15 cellular contexts compared by ENCODE assay signal in genomic region chr16:74721716-74722115, GRCh38. TPM values are rescaled to one million over a fixed set of nuclear protein-coding genes. Genes with fewer than 3 reads are reported as not detected.
DNase-seq lines count a peak whose midpoint lies in the region; ATAC-seq, FAIRE-seq and TF ChIP-seq lines count a peak whose summit lies in the region.
"Had no signal": no experiment of that assay in that cellular context is flagged by ENCODE, and none has a peak within 500 bp of the region (broad histone marks: within the 10 kb centered on the region; RNA-seq: fewer than 3 reads in every experiment).

No MANE protein-coding gene starts in this region.

- H3K36me3 ChIP-seq in HepG2 (replicated peaks in 1 of 2; ENCODE audit: control insufficient read depth in 1 of 2, insufficient read depth in 2 of 2, low read length in 2 of 2): no peaks in the 10 kb centered on the region
- H3K36me3 ChIP-seq in spleen: no peaks in the 10 kb centered on the region

- in situ Hi-C loops in HepG2 (cut with HindIII; ENCODE audit: extremely low pct_ligation_motif_present, low pct_unique_long_range_greater_than_20kb): no loop called here

- BruUV-seq in HepG2 (replicated peaks; lab: Mats Ljungman, UMichigan): no TSS peak

- CTCF ChIA-PET in HepG2 (lab: Yijun Ruan, JAX; ENCODE audit: low intra/inter-chr PET ratio, low total read pairs): no interaction called here

- no peak overlapping the region for H3K9ac ChIP-seq in HepG2 (ENCODE audit: insufficient read depth, low read depth, low read length)
- H3K9ac ChIP-seq: GM23248 had no signal

- H3K4me2 ChIP-seq in HepG2 (ENCODE audit: low read depth, low read length): no peak overlapping the region
- H3K4me2 ChIP-seq: A549 had no signal

- H3K27ac Mint-ChIP-seq in CD14-positive monocyte: peak overlapping the region in 1 of 7 donors; percentile 6
- H3K27ac Mint-ChIP-seq: CD4-positive, CD25-positive, alpha-beta regulatory T cell had no signal

- H3K9me3 ChIP-seq in HepG2 (ENCODE audit: low read length) (peaks cover 3% of the 10 kb centered on the region), spleen (peaks cover under 1 to 5% (median 2%) of the 10 kb centered on the region in 8 donors)

- H3K27ac ChIP-seq in HepG2 (ENCODE audit: extremely low read length, insufficient read depth, low read length) (no peak overlapping the region), spleen (no peak overlapping the region), foreskin keratinocyte (no peak overlapping the region)
- H3K27ac ChIP-seq: A549, GM23248 had no signal

- H3K4me1 Mint-ChIP-seq in CD14-positive monocyte: peaks cover 14% of the 10 kb centered on the region
- H3K4me1 Mint-ChIP-seq: CD4-positive, CD25-positive, alpha-beta regulatory T cell had no signal

- no peak for FAIRE-seq in HepG2 (lab: Jason Lieb, UNC)
- FAIRE-seq: A549, H54 had no signal

- H2AFZ ChIP-seq in HepG2 (ENCODE audit: low read length): no peak overlapping the region
- H2AFZ ChIP-seq: GM23248 had no signal

- H3K27me3 Mint-ChIP-seq in CD14-positive monocyte (ENCODE audit: low read depth in 3 of 3): peaks cover 2 to 5% (median 4%) of the 10 kb centered on the region in 3 donors

- TF ChIP-seq EP300 in HepG2 (IDR thresholded peaks at IDR 0.05; ENCODE audit: low read depth in 2 of 2, low read length in 2 of 2) (no peak), HepG2 (CRISPR knock-in tag; IDR thresholded peaks at IDR 0.05; ENCODE audit: borderline replicate concordance) (no peak)

- WGBS in HepG2 (ENCODE audit: low lambda C conversion rate): 46% methylated on average over 11 of the region's 11 CpGs
- WGBS in spleen, 5 donors: 69 to 80% (median 71%) methylated on average over 11 of the region's 11 CpGs

- DNase-seq in CD14-positive monocyte (ENCODE audit: low spot score): peak; percentile 21
- peak; percentile 34 for DNase-seq in UCSD-AML1 (lab: John Stamatoyannopoulos, UW; ENCODE audit: unreplicated experiment)
- no peak for DNase-seq in HepG2 (ENCODE audit: low spot score)
- peak; percentile 34 for DNase-seq in spleen
- no peak for DNase-seq in foreskin keratinocyte
- DNase-seq: CD4-positive, CD25-positive, alpha-beta regulatory T cell; GM23248 had no signal

- H3K9me3 Mint-ChIP-seq in CD14-positive monocyte: peaks cover 1 to 5% (median 3%) of the 10 kb centered on the region in 7 donors

- H3K27me3 ChIP-seq in HepG2 (ENCODE audit: control insufficient read depth in 1 of 2, insufficient read depth in 2 of 2, low read length in 2 of 2) (peaks cover 13 to 54% of the 10 kb centered on the region in 2 experiments), spleen (replicated peaks in 1 of 7) (peaks cover 0 to 16% (median 0%) of the 10 kb centered on the region in 7 donors), foreskin keratinocyte (peaks cover 11% of the 10 kb centered on the region)

- no peaks in the 10 kb centered on the region for H4K20me1 ChIP-seq in HepG2 (ENCODE audit: insufficient read depth, low read length)

- TF ChIP-seq CTCF in CD14-positive monocyte (IDR thresholded peaks at IDR 0.05): no peak
- TF ChIP-seq CTCF in HepG2 (CRISPR knock-in tag; IDR thresholded peaks at IDR 0.05): no peak
- TF ChIP-seq CTCF in spleen (IDR thresholded peaks at IDR 0.05 in 8 of 11, conservative IDR thresholded peaks at IDR 0.05 in 3 of 11): no peak
- TF ChIP-seq CTCF in foreskin keratinocyte (conservative IDR thresholded peaks at IDR 0.05): no peak

- TF ChIP-seq POLR2A in HepG2 (IDR thresholded peaks at IDR 0.05; ENCODE audit: insufficient read depth in 1 of 2, low read depth in 2 of 2, low read length in 2 of 2) (no peak), spleen (IDR thresholded peaks at IDR 0.05) (no peak)

- POLR2A ChIA-PET in HepG2 (lab: Yijun Ruan, JAX): no interaction called here

- ATAC-seq in HepG2: no peak; the same call in 2 of the 3 replicates
- no peak for ATAC-seq in foreskin keratinocyte
- no peak for ATAC-seq in GM21717 (IDR thresholded peaks at IDR 0.05; ENCODE audit: unreplicated experiment)
- ATAC-seq in HG03159 (IDR thresholded peaks at IDR 0.05; ENCODE audit: unreplicated experiment): no peak
- ATAC-seq: A549, HCT116 had no signal

- intact Hi-C loops in CD14-positive monocyte (cut with micrococcal nuclease): no loop called here
- intact Hi-C loops in HepG2 (cut with micrococcal nuclease; ENCODE audit: unreplicated experiment): no loop called here
- intact Hi-C loops in spleen (cut with DNase I; ENCODE audit: low total_unique reads): no loop called here

- no peaks in the 10 kb centered on the region for H3K79me2 ChIP-seq in HepG2 (ENCODE audit: insufficient read depth, low read length)

- H3K4me3 ChIP-seq in HepG2 (replicated peaks in 1 of 3; ENCODE audit: insufficient read depth in 1 of 3, low read depth in 2 of 3, low read length in 3 of 3) (no peak overlapping the region), spleen (no peak overlapping the region)
- H3K4me3 ChIP-seq: A549, GM23248 had no signal

- TF ChIP-seq RAD21 in HepG2 (CRISPR knock-in tag; IDR thresholded peaks at IDR 0.05): no peak

- H3K4me3 Mint-ChIP-seq in CD14-positive monocyte: peak overlapping the region in 1 of 2 donors; percentile 31
- H3K4me3 Mint-ChIP-seq: CD4-positive, CD25-positive, alpha-beta regulatory T cell had no signal

- H3K4me1 ChIP-seq in HepG2 (ENCODE audit: insufficient read depth, low read length) (0 out of 2 replicates have a peak, but pooled peaks cover 11% of the 10 kb centered on the region), spleen (no peaks in the 10 kb centered on the region), foreskin keratinocyte (no peaks in the 10 kb centered on the region)
- H3K4me1 ChIP-seq: A549 had no signal

- H3K36me3 Mint-ChIP-seq in CD14-positive monocyte: no peaks in the 10 kb centered on the region
- H3K36me3 Mint-ChIP-seq: CD4-positive, CD25-positive, alpha-beta regulatory T cell had no signal

RNA-seq across cellular contexts. Expression of gene MLKL, which starts 21.1 kb away (rescaled TPM):
- polyA plus RNA-seq in CD14-positive monocyte (10 to 100 TPM; 33.6 to 37.8 TPM), HepG2 (2011; rRNA removed) (5.5 and 6.4 TPM in 2 replicates), spleen (10 to 100 TPM; 21.4 to 39.0 (median 32.1) TPM), foreskin keratinocyte (14.0 and 14.4 TPM in 2 replicates)
- total RNA-seq in HepG2 (2016; rRNA removed; fragmentation: Illumina TruSeq; extraction: Trizol) (10.7 TPM in 2 replicates), spleen (10 to 100 TPM; 45.1 to 69.6 (median 52.7) TPM), foreskin keratinocyte (19.8 and 23.6 TPM in 2 replicates)
- total RNA-seq in HepG2 (2016; cell fraction: cytosol; rRNA removed; fragmentation: Illumina TruSeq; extraction: Trizol; ENCODE audit: low read depth): 3.0 TPM in 2 replicates
- total RNA-seq in HepG2 (2016; cell fraction: insoluble cytoplasmic fraction; rRNA removed; fragmentation: Illumina TruSeq; extraction: Trizol): 11.8 and 11.9 TPM in 2 replicates
- 5.1 and 6.4 TPM in 2 replicates for total RNA-seq in HepG2 (2016; cell fraction: membrane; rRNA removed; fragmentation: Illumina TruSeq; extraction: Trizol)
- total RNA-seq in HepG2 (2016; cell fraction: nucleus; rRNA removed; fragmentation: Illumina TruSeq; extraction: Trizol): 8.9 and 10.4 TPM in 2 replicates
- 2.9 and 3.0 TPM in 2 replicates for polyA plus RNA-seq in HepG2 (2011; cell fraction: cytosol; rRNA removed)
- polyA plus RNA-seq in HepG2 (2011; cell fraction: nucleus; rRNA removed): 8.3 and 10.0 TPM in 2 replicates
- 4.3 and 4.5 TPM in 2 replicates for polyA plus RNA-seq in HepG2 (2012)
- 2.2 and 2.4 TPM in 2 replicates for polyA plus RNA-seq in HepG2 (2016; cell fraction: cytosol; fragmentation: Illumina TruSeq; extraction: Trizol; ENCODE audit: low read depth)
- polyA plus RNA-seq in HepG2 (2016; cell fraction: insoluble cytoplasmic fraction; fragmentation: Illumina TruSeq; extraction: Trizol; ENCODE audit: low read depth): 9.8 and 12.2 TPM in 2 replicates
- 3.3 and 3.5 TPM in 2 replicates for polyA plus RNA-seq in HepG2 (2016; cell fraction: membrane; fragmentation: Illumina TruSeq; extraction: Trizol; ENCODE audit: low read depth)
- polyA plus RNA-seq in HepG2 (2016; cell fraction: nucleus; fragmentation: Illumina TruSeq; extraction: Trizol; ENCODE audit: insufficient read depth, low read depth): 14.3 and 17.1 TPM in 2 replicates
- 2.2 and 23.2 TPM in 2 replicates for polyA minus RNA-seq in HepG2 (2011; rRNA and poly(A)+ RNA removed; ENCODE audit: low replicate concordance)
- 1.8 and 2.8 TPM in 2 replicates for polyA minus RNA-seq in HepG2 (2011; cell fraction: cytosol; rRNA and poly(A)+ RNA removed)
- 9.5 and 12.4 TPM in 2 replicates for polyA minus RNA-seq in HepG2 (2011; cell fraction: nucleus; rRNA and poly(A)+ RNA removed)

RNA-seq across cellular contexts. Expression of gene FA2H, which starts 52.9 kb away (rescaled TPM):
- polyA plus RNA-seq in CD14-positive monocyte (not detected), HepG2 (2011; rRNA removed) (0.09 and 0.20 TPM in 2 replicates), spleen (under 1 TPM; 0.23 to 0.61 (median 0.41) TPM), foreskin keratinocyte (0.17 and 0.18 TPM in 2 replicates)
- total RNA-seq in HepG2 (2016; rRNA removed; fragmentation: Illumina TruSeq; extraction: Trizol) (not detected in 2 replicates), spleen (1 to 10 TPM in 1 of 7 donors, under 1 TPM in 6; 0.32 to 2.6 (median 0.64) TPM), foreskin keratinocyte (0.14 and 0.27 TPM in 2 replicates)
- total RNA-seq in HepG2 (2016; cell fraction: cytosol; rRNA removed; fragmentation: Illumina TruSeq; extraction: Trizol; ENCODE audit: low read depth): not detected in 2 replicates
- not detected in 2 replicates for total RNA-seq in HepG2 (2016; cell fraction: insoluble cytoplasmic fraction; rRNA removed; fragmentation: Illumina TruSeq; extraction: Trizol)
- not detected in 2 replicates for total RNA-seq in HepG2 (2016; cell fraction: membrane; rRNA removed; fragmentation: Illumina TruSeq; extraction: Trizol)
- total RNA-seq in HepG2 (2016; cell fraction: nucleus; rRNA removed; fragmentation: Illumina TruSeq; extraction: Trizol): not detected in 2 replicates
- polyA plus RNA-seq in HepG2 (2011; cell fraction: cytosol; rRNA removed): 0.03 TPM in 1 of 2 replicates, not detected in the other
- polyA plus RNA-seq in HepG2 (2011; cell fraction: nucleus; rRNA removed): 0.05 TPM in 1 of 2 replicates, not detected in the other
- 0.07 TPM in 1 of 2 replicates, not detected in the other for polyA plus RNA-seq in HepG2 (2012)
- polyA plus RNA-seq in HepG2 (2016; cell fraction: cytosol; fragmentation: Illumina TruSeq; extraction: Trizol; ENCODE audit: low read depth): not detected in 2 replicates
- polyA plus RNA-seq in HepG2 (2016; cell fraction: insoluble cytoplasmic fraction; fragmentation: Illumina TruSeq; extraction: Trizol; ENCODE audit: low read depth): 0.11 TPM in 1 of 2 replicates, not detected in the other
- not detected in 2 replicates for polyA plus RNA-seq in HepG2 (2016; cell fraction: membrane; fragmentation: Illumina TruSeq; extraction: Trizol; ENCODE audit: low read depth)
- polyA plus RNA-seq in HepG2 (2016; cell fraction: nucleus; fragmentation: Illumina TruSeq; extraction: Trizol; ENCODE audit: insufficient read depth, low read depth): 0.38 TPM in 1 of 2 replicates, not detected in the other
- polyA minus RNA-seq in HepG2 (2011; rRNA and poly(A)+ RNA removed; ENCODE audit: low replicate concordance): 42.8 TPM in 1 of 2 replicates, not detected in the other
- 0.35 TPM in 1 of 2 replicates, not detected in the other for polyA minus RNA-seq in HepG2 (2011; cell fraction: cytosol; rRNA and poly(A)+ RNA removed)
- not detected in 2 replicates for polyA minus RNA-seq in HepG2 (2011; cell fraction: nucleus; rRNA and poly(A)+ RNA removed)
- total RNA-seq: Daoy, GM23248 had no signal
- polyA plus RNA-seq: AG04450; BJ; CD4-positive, CD25-positive, alpha-beta regulatory T cell; GM23248 had no signal

RNA-seq across cellular contexts. Expression of gene RFWD3, which starts 55.0 kb away (rescaled TPM):
- 1 to 10 TPM; 5.0 to 8.4 TPM for polyA plus RNA-seq in CD14-positive monocyte
- total RNA-seq in HepG2 (2016; rRNA removed; fragmentation: Illumina TruSeq; extraction: Trizol): 62.6 and 87.6 TPM in 2 replicates
- 19.3 and 20.6 TPM in 2 replicates for total RNA-seq in HepG2 (2016; cell fraction: cytosol; rRNA removed; fragmentation: Illumina TruSeq; extraction: Trizol; ENCODE audit: low read depth)
- total RNA-seq in HepG2 (2016; cell fraction: insoluble cytoplasmic fraction; rRNA removed; fragmentation: Illumina TruSeq; extraction: Trizol): 60.6 and 87.5 TPM in 2 replicates
- total RNA-seq in HepG2 (2016; cell fraction: membrane; rRNA removed; fragmentation: Illumina TruSeq; extraction: Trizol): 41.5 and 48.1 TPM in 2 replicates
- 46.9 and 59.2 TPM in 2 replicates for total RNA-seq in HepG2 (2016; cell fraction: nucleus; rRNA removed; fragmentation: Illumina TruSeq; extraction: Trizol)
- 21.3 and 23.4 TPM in 2 replicates for polyA plus RNA-seq in HepG2 (2011; rRNA removed)
- polyA plus RNA-seq in HepG2 (2011; cell fraction: cytosol; rRNA removed): 16.2 and 18.8 TPM in 2 replicates
- polyA plus RNA-seq in HepG2 (2011; cell fraction: nucleus; rRNA removed): 18.6 and 22.2 TPM in 2 replicates
- polyA plus RNA-seq in HepG2 (2012): 14.4 and 18.7 TPM in 2 replicates
- 3.8 and 4.2 TPM in 2 replicates for polyA plus RNA-seq in HepG2 (2016; cell fraction: cytosol; fragmentation: Illumina TruSeq; extraction: Trizol; ENCODE audit: low read depth)
- 57.4 and 60.0 TPM in 2 replicates for polyA plus RNA-seq in HepG2 (2016; cell fraction: insoluble cytoplasmic fraction; fragmentation: Illumina TruSeq; extraction: Trizol; ENCODE audit: low read depth)
- polyA plus RNA-seq in HepG2 (2016; cell fraction: membrane; fragmentation: Illumina TruSeq; extraction: Trizol; ENCODE audit: low read depth): 12.4 and 12.8 TPM in 2 replicates
- 42.1 and 46.7 TPM in 2 replicates for polyA plus RNA-seq in HepG2 (2016; cell fraction: nucleus; fragmentation: Illumina TruSeq; extraction: Trizol; ENCODE audit: insufficient read depth, low read depth)
- polyA minus RNA-seq in HepG2 (2011; rRNA and poly(A)+ RNA removed; ENCODE audit: low replicate concordance): 98.9 and 270 TPM in 2 replicates
- polyA minus RNA-seq in HepG2 (2011; cell fraction: cytosol; rRNA and poly(A)+ RNA removed): 21.9 and 24.1 TPM in 2 replicates
- 55.6 and 62.2 TPM in 2 replicates for polyA minus RNA-seq in HepG2 (2011; cell fraction: nucleus; rRNA and poly(A)+ RNA removed)
- 10 to 100 TPM; 20.3 to 40.6 (median 32.5) TPM for total RNA-seq in spleen
- polyA plus RNA-seq in spleen: 10 to 100 TPM in 1 of 3 donors, 1 to 10 TPM in 2; 4.6 to 10.4 (median 5.1) TPM
- total RNA-seq in foreskin keratinocyte: 40.4 and 45.0 TPM in 2 replicates
- 10.2 and 15.2 TPM in 2 replicates for polyA plus RNA-seq in foreskin keratinocyte

Comparison
In these comparisons a context has a peak if more than half of its experiments do, and no peak if none do; other contexts are left out.
1. DNase-seq: peak in CD14-positive monocyte (single experiment), UCSD-AML1 (single experiment) and spleen (single experiment); none in HepG2 (single experiment) and foreskin keratinocyte (0 of 2).